In genomic region chr19:42173695-42174094, GRCh38 we compare ENCODE assay signal across 35 cellular contexts.
"Had no signal": no experiment of that assay in that cellular context is flagged by ENCODE, and none has a peak within 500 bp of the region (broad histone marks: within the 10 kb centered on the region; RNA-seq: fewer than 3 reads in every experiment).

No MANE protein-coding gene starts in this region.

- DNase-seq: activated CD4-positive, alpha-beta T cell treated with anti-CD3 and anti-CD28 coated beads for 36 hours; activated CD4-positive, alpha-beta T cell treated with anti-CD3 and anti-CD28 coated beads, Interleukin-2, amount 10 ng/mL, durations not matched to agents 7 days and 5 days; activated CD4-positive, alpha-beta T cell treated with anti-CD3 and anti-CD28 coated beads, Interleukin-2, amount 50 U/mL, for 48 hours; activated CD8-positive, alpha-beta memory T cell treated with anti-CD3 and anti-CD28 coated beads, Interleukin-2, amount 50 U/mL, for 4 hours; activated gamma-delta T cell treated with Interleukin-2 at 50 U/mL for 16 hours; activated naive CD4-positive, alpha-beta T cell treated with anti-CD3 and anti-CD28 coated beads for 36 hours; activated T-cell treated with anti-CD3 and anti-CD28 coated beads for 4 hours; activated T-cell treated with anti-CD3 and anti-CD28 coated beads, Interleukin-2, amount 50 U/mL, for 4 hours; adrenal gland; body of pancreas; caudate nucleus; cerebellar nuclear complex; NCI-H1092 treated with DMSO at 0.1 percent for 48 hours; NCI-H1417; NCI-H146; NCI-H187; NCI-H2081; NCI-H2171 treated with DMSO at 0.1 percent for 48 hours; NCI-H2227 treated with DMSO at 0.1 percent for 48 hours; NCI-H446; NCI-H510A treated with DMSO at 0.1 percent for 48 hours; NCI-H526 treated with DMSO at 0.1 percent for 48 hours; NCI-H774; SHP77 treated with DMSO at 0.1 percent for 48 hours; SK-N-SH had no signal

- H3K27ac ChIP-seq: adrenal gland, body of pancreas, SJSA1 had no signal

- H3K9me3 ChIP-seq: adrenal gland, body of pancreas, SJSA1, SK-N-SH had no signal

- H3K4me2 ChIP-seq: SK-N-SH had no signal

- H3K9me3 Mint-ChIP-seq: activated CD4-positive, alpha-beta T cell treated with anti-CD3 and anti-CD28 coated beads, Interleukin-2, amount 10 ng/mL, durations not matched to agents 7 days and 5 days; activated naive CD4-positive, alpha-beta T cell treated with anti-CD3 and anti-CD28 coated beads for 36 hours; activated naive CD4-positive, alpha-beta T cell treated with anti-CD3 and anti-CD28 coated beads, Interleukin-2, amount 50 U/mL, for 72 hours; activated T-cell treated with anti-CD3 and anti-CD28 coated beads, Interleukin-2, amount 50 U/mL, for 4 hours; activated T-helper 1 cell treated with anti-CD3 and anti-CD28 coated beads, Interleukin-12 subunit alpha, Interleukin-12 subunit beta, Interleukin-2, Interleukin-4 antibody, amounts not matched to agents 30 ng/mL and 10 ng/mL and 1 ng/mL, durations not matched to agents 14 hours and 24 hours and 36 hours; T-helper 1 cell treated with Interleukin-12 subunit alpha and Interleukin-12 subunit beta and Interleukin-4 antibody, amounts not matched to agents 30 μg/mL and 1 μg/mL, for 36 hours; T-helper 2 cell treated with Interferon-gamma antibody and Interleukin-4, amounts not matched to agents 5 μg/mL and 100 μg/mL, for 36 hours; WTC11 had no signal

- ATAC-seq: activated CD4-positive, alpha-beta T cell treated with anti-CD3 and anti-CD28 coated beads for 36 hours; activated CD4-positive, CD25-positive, alpha-beta regulatory T cell treated with anti-CD3 and anti-CD28 coated beads, Interleukin-2, amount 50 U/mL, for 24 hours; activated naive CD4-positive, alpha-beta T cell treated with anti-CD3 and anti-CD28 coated beads, Interleukin-2, amount 50 U/mL, for 72 hours; activated T-cell treated with anti-CD3 and anti-CD28 coated beads, Interleukin-2, amount 50 U/mL, for 4 hours; body of pancreas; Panc1; WTC11 had no signal

- H3K36me3 Mint-ChIP-seq: activated naive CD4-positive, alpha-beta T cell treated with anti-CD3 and anti-CD28 coated beads, Interleukin-2, amount 50 U/mL, for 72 hours; WTC11 had no signal

- FAIRE-seq: astrocyte, TTC549 had no signal

- H3K36me3 ChIP-seq: adrenal gland, SJSA1 had no signal

- H3K27ac Mint-ChIP-seq: activated CD4-positive, alpha-beta T cell treated with anti-CD3 and anti-CD28 coated beads for 36 hours; activated CD4-positive, alpha-beta T cell treated with anti-CD3 and anti-CD28 coated beads, Interleukin-2, amount 10 ng/mL, durations not matched to agents 7 days and 5 days; activated naive CD4-positive, alpha-beta T cell treated with anti-CD3 and anti-CD28 coated beads for 36 hours; activated naive CD4-positive, alpha-beta T cell treated with anti-CD3 and anti-CD28 coated beads, Interleukin-2, amount 50 U/mL, for 72 hours; activated T-helper 1 cell treated with anti-CD3 and anti-CD28 coated beads, Interleukin-12 subunit alpha, Interleukin-12 subunit beta, Interleukin-2, Interleukin-4 antibody, amounts not matched to agents 30 ng/mL and 10 ng/mL and 1 ng/mL, durations not matched to agents 14 hours and 24 hours and 36 hours; T-helper 1 cell treated with Interleukin-12 subunit alpha and Interleukin-12 subunit beta and Interleukin-4 antibody, amounts not matched to agents 30 μg/mL and 1 μg/mL, for 36 hours; T-helper 2 cell treated with Interferon-gamma antibody and Interleukin-4, amounts not matched to agents 5 μg/mL and 100 μg/mL, for 36 hours; WTC11 had no signal

- H3K4me3 Mint-ChIP-seq: activated CD4-positive, alpha-beta T cell treated with anti-CD3 and anti-CD28 coated beads for 36 hours; activated CD4-positive, alpha-beta T cell treated with anti-CD3 and anti-CD28 coated beads, Interleukin-2, amount 10 ng/mL, durations not matched to agents 7 days and 5 days; activated naive CD4-positive, alpha-beta T cell treated with anti-CD3 and anti-CD28 coated beads for 36 hours; activated T-cell treated with anti-CD3 and anti-CD28 coated beads, Interleukin-2, amount 50 U/mL, for 4 hours; activated T-helper 1 cell treated with anti-CD3 and anti-CD28 coated beads, Interleukin-12 subunit alpha, Interleukin-12 subunit beta, Interleukin-2, Interleukin-4 antibody, amounts not matched to agents 30 ng/mL and 10 ng/mL and 1 ng/mL, durations not matched to agents 14 hours and 24 hours and 36 hours; T-helper 1 cell treated with Interleukin-12 subunit alpha and Interleukin-12 subunit beta and Interleukin-4 antibody, amounts not matched to agents 30 μg/mL and 1 μg/mL, for 36 hours; T-helper 2 cell treated with Interferon-gamma antibody and Interleukin-4, amounts not matched to agents 5 μg/mL and 100 μg/mL, for 36 hours; WTC11 had no signal

- H3K9ac ChIP-seq: SK-N-SH had no signal

- H3K4me3 ChIP-seq: adrenal gland, body of pancreas, SJSA1 had no signal
